ENCODE assay signal across 25 cellular contexts in genomic region chr11:115958089-115959000, GRCh38.
A peak's percentile ranks its signal among the peaks of the same experiment; 100 is the strongest.
DNase-seq lines count a peak whose midpoint lies in the region; ATAC-seq and TF ChIP-seq lines count a peak whose summit lies in the region.
"Had no signal": no experiment of that assay in that cellular context is flagged by ENCODE, and none has a peak within 500 bp of the region (broad histone marks: within the 10 kb centered on the region; RNA-seq: fewer than 3 reads in every experiment).

No MANE protein-coding gene starts in this region.

- H4K5ac ChIP-seq in H9 (ENCODE audit: insufficient read length, low read depth, low read length) (no peak overlapping the region), mesendoderm (ENCODE audit: low read length) (no peak overlapping the region)

- no peak overlapping the region for H3T11ph ChIP-seq in H9 (ENCODE audit: low read length)

- no peak overlapping the region for H2BK120ac ChIP-seq in H9 (ENCODE audit: low read depth, low read length, poor library complexity, severe bottlenecking)
- no peak overlapping the region for H2BK120ac ChIP-seq in mesendoderm (ENCODE audit: low read depth, low read length)

- H3K4me3 ChIP-seq in mesendoderm (ENCODE audit: low read length): no peak overlapping the region
- H3K4me3 ChIP-seq in esophagus squamous epithelium: no peak overlapping the region
- H3K4me3 ChIP-seq: gastrocnemius medialis, HAP-1, sigmoid colon, stomach, tibial artery had no signal

- H3K56ac ChIP-seq in H9 (ENCODE audit: insufficient read length, low read depth, low read length) (no peak overlapping the region), mesendoderm (ENCODE audit: low read length) (no peak overlapping the region)

- H3K4ac ChIP-seq in H9 (ENCODE audit: low read depth, low read length) (no peak overlapping the region), mesendoderm (ENCODE audit: low read depth, low read length) (no peak overlapping the region)

- no peak overlapping the region for H3K18ac ChIP-seq in H9 (ENCODE audit: insufficient read length, low read depth, low read length)
- H3K18ac ChIP-seq in mesendoderm (ENCODE audit: low read length): no peak overlapping the region

- H2BK15ac ChIP-seq in H9 (ENCODE audit: low read depth, low read length) (no peak overlapping the region), mesendoderm (replicated peaks; ENCODE audit: low read depth) (no peak overlapping the region)

- H3K36me3 ChIP-seq in mesendoderm (ENCODE audit: control insufficient read depth, insufficient read depth, low read length) (no peaks in the 10 kb centered on the region), esophagus squamous epithelium (no peaks in the 10 kb centered on the region)
- H3K36me3 ChIP-seq: gastrocnemius medialis, HAP-1, sigmoid colon, stomach, tibial artery had no signal

- peak overlapping the region in 1 of 3 experiments; percentile 72; a peak in 3 of 7 replicates for H3K27ac Mint-ChIP-seq in H9
- H3K27ac Mint-ChIP-seq: activated T-helper 1 cell treated with anti-CD3 and anti-CD28 coated beads, Interleukin-12 subunit alpha, Interleukin-12 subunit beta, Interleukin-2, Interleukin-4 antibody, amounts not matched to agents 30 ng/mL and 10 ng/mL and 1 ng/mL, durations not matched to agents 14 hours and 24 hours and 36 hours; natural killer cell had no signal

- no peak overlapping the region for H2BK20ac ChIP-seq in H9 (ENCODE audit: low read depth, low read length, poor library complexity, severe bottlenecking)

- no peak overlapping the region for H2BK12ac ChIP-seq in H9 (ENCODE audit: insufficient read length, low read depth, low read length)

- whole genome bisulfite sequencing in H9 (ENCODE audit: extremely low coverage, insufficient read length, low lambda C conversion rate): no CpG with 5 or more reads among the region's 20 CpGs
- WGBS in mesendoderm (ENCODE audit: extremely low coverage, insufficient coverage, low lambda C conversion rate): no CpG with 5 or more reads among the region's 20 CpGs
- WGBS in esophagus squamous epithelium, 2 donors: 72 to 80% methylated on average over 7 to 16 of the region's 20 CpGs

- intact Hi-C loops in esophagus squamous epithelium (cut with DNase I): no loop called here

- H2BK5ac ChIP-seq in H9 (ENCODE audit: insufficient read length, low read length): no peak overlapping the region
- H2BK5ac ChIP-seq in mesendoderm (ENCODE audit: low read length): no peak overlapping the region

- H3K23me2 ChIP-seq in H9 (ENCODE audit: insufficient read length, low read depth, low read length, poor library complexity, severe bottlenecking): no peaks in the 10 kb centered on the region

- H3K4me1 Mint-ChIP-seq in H9: peaks cover 13 to 37% of the 10 kb centered on the region in 2 experiments
- H3K4me1 Mint-ChIP-seq: natural killer cell had no signal

- H2AK5ac ChIP-seq in H9 (ENCODE audit: insufficient read length, low read length) (no peak overlapping the region), mesendoderm (ENCODE audit: low read length) (no peak overlapping the region)

- no peaks in the 10 kb centered on the region for H4K20me1 ChIP-seq in H9 (ENCODE audit: control insufficient read depth, insufficient read depth, insufficient read length)

- no peak overlapping the region for H3K27ac ChIP-seq in H9 (ENCODE audit: insufficient read length, low read depth, low read length)
- no peak overlapping the region for H3K27ac ChIP-seq in mesendoderm (ENCODE audit: low read depth, low read length)
- H3K27ac ChIP-seq in esophagus squamous epithelium: no peak overlapping the region
- H3K27ac ChIP-seq: C4-2B, gastrocnemius medialis, RWPE1, sigmoid colon, stomach, tibial artery had no signal

- DNase-seq in DMS153 treated with DMSO at 0.1 percent for 48 hours (lab: John Stamatoyannopoulos, UW; ENCODE audit: unreplicated experiment) (peak; percentile 76), H9 (peak; percentile 50), SHP77 (lab: John Stamatoyannopoulos, UW) (peak; percentile 84 to 85), mesendoderm (peak; percentile 25), esophagus squamous epithelium (lab: John Stamatoyannopoulos, UW) (no peak), kidney tubule cell (ENCODE audit: low spot score) (no peak)
- DNase-seq: activated CD4-positive, alpha-beta T cell treated with anti-CD3 and anti-CD28 coated beads for 48 hours; activated naive CD4-positive, alpha-beta T cell treated with anti-CD3 and anti-CD28 coated beads, Interleukin-2, amount 50 U/mL, for 16 hours; cortex of kidney; gastrocnemius medialis; GF-D8; hypothalamus; islet precursor cell; natural killer cell; NCI-H2107; sigmoid colon; stomach; T-helper 2 cell; tibial artery had no signal

- no peaks in the 10 kb centered on the region; the same call in 1 of the 2 replicates for H3K4me1 ChIP-seq in H9 (ENCODE audit: insufficient read depth, low read length)
- no peaks in the 10 kb centered on the region for H3K4me1 ChIP-seq in mesendoderm (ENCODE audit: control insufficient read depth, low read depth, low read length)
- H3K4me1 ChIP-seq in esophagus squamous epithelium: peaks cover 0 to 20% (median 0%) of the 10 kb centered on the region in 3 donors
- H3K4me1 ChIP-seq: gastrocnemius medialis, tibial artery had no signal

- H3K14ac ChIP-seq in H9 (ENCODE audit: insufficient read depth, low read length): peak overlapping the region; percentile 67

- no peak overlapping the region for H4K8ac ChIP-seq in H9 (replicated peaks; ENCODE audit: insufficient read length, low read depth, low read length)
- H4K8ac ChIP-seq in mesendoderm (ENCODE audit: low read depth, low read length): no peak overlapping the region

- H3K9me3 ChIP-seq in H9 (ENCODE audit: control insufficient read depth, low read depth, low read length) (no peaks in the 10 kb centered on the region), esophagus squamous epithelium (no peaks in the 10 kb centered on the region)
- H3K9me3 ChIP-seq: gastrocnemius medialis, HAP-1, sigmoid colon, SK-N-SH, stomach, tibial artery had no signal

- H3K27me3 ChIP-seq in H9 (ENCODE audit: insufficient read depth, low read length) (no peaks in the 10 kb centered on the region), mesendoderm (ENCODE audit: insufficient read depth, low read length, poor library complexity) (no peaks in the 10 kb centered on the region), esophagus squamous epithelium (peaks cover 0 to 37% (median 0%) of the 10 kb centered on the region in 4 donors)
- H3K27me3 ChIP-seq: sigmoid colon had no signal

- no peak for ATAC-seq in GM21786 (IDR thresholded peaks at IDR 0.05; ENCODE audit: unreplicated experiment)
- ATAC-seq: gastrocnemius medialis had no signal

- H3K23ac ChIP-seq in H9 (ENCODE audit: insufficient read length, low read depth, low read length) (no peak overlapping the region), mesendoderm (ENCODE audit: low read length) (no peak overlapping the region)

- H3K9ac ChIP-seq in H9 (ENCODE audit: extremely low read depth, insufficient read length, low read length) (no peak overlapping the region), mesendoderm (ENCODE audit: low read length) (no peak overlapping the region)
- H3K9ac ChIP-seq: SK-N-SH had no signal

- H3K36me3 Mint-ChIP-seq in H9 (ENCODE audit: insufficient read depth in 1 of 3, low read depth in 3 of 3): no peaks in the 10 kb centered on the region
- H3K36me3 Mint-ChIP-seq: natural killer cell had no signal

- peak; percentile 23; the same call in 2 of the 3 replicates for TF ChIP-seq CTCF in H9 (conservative IDR thresholded peaks at IDR 0.05)
- no peak for TF ChIP-seq CTCF in esophagus squamous epithelium (IDR thresholded peaks at IDR 0.05)

- peaks cover 41% of the 10 kb centered on the region for H3K27me3 Mint-ChIP-seq in H9 (ENCODE audit: low read depth)

- no peak overlapping the region for H2AFZ ChIP-seq in H9 (ENCODE audit: low read length)

- H3K79me1 ChIP-seq in H9 (ENCODE audit: insufficient read depth, low read depth, low read length, poor library complexity, severe bottlenecking) (no peaks in the 10 kb centered on the region), mesendoderm (ENCODE audit: low read length) (no peaks in the 10 kb centered on the region)

- no peak overlapping the region for H4K91ac ChIP-seq in H9 (ENCODE audit: insufficient read length, low read depth, low read length)

- no peaks in the 10 kb centered on the region for H3K79me2 ChIP-seq in H9 (ENCODE audit: insufficient read depth, low read length)
- H3K79me2 ChIP-seq in mesendoderm (ENCODE audit: control insufficient read depth, insufficient read depth, low read length): no peaks in the 10 kb centered on the region

- H3K4me3 Mint-ChIP-seq in H9: no peak overlapping the region
- H3K4me3 Mint-ChIP-seq: activated T-helper 1 cell treated with anti-CD3 and anti-CD28 coated beads, Interleukin-12 subunit alpha, Interleukin-12 subunit beta, Interleukin-2, Interleukin-4 antibody, amounts not matched to agents 30 ng/mL and 10 ng/mL and 1 ng/mL, durations not matched to agents 14 hours and 24 hours and 36 hours; natural killer cell had no signal

- no peaks in the 10 kb centered on the region; a peak in 1 of 5 replicates for H3K9me3 Mint-ChIP-seq in H9
- H3K9me3 Mint-ChIP-seq: activated T-helper 1 cell treated with anti-CD3 and anti-CD28 coated beads, Interleukin-12 subunit alpha, Interleukin-12 subunit beta, Interleukin-2, Interleukin-4 antibody, amounts not matched to agents 30 ng/mL and 10 ng/mL and 1 ng/mL, durations not matched to agents 14 hours and 24 hours and 36 hours; natural killer cell had no signal

- no peak for TF ChIP-seq POLR2A in esophagus squamous epithelium (IDR thresholded peaks at IDR 0.05)

- H3K4me2 ChIP-seq in H9 (ENCODE audit: insufficient read depth, insufficient read length, low read length): no peak overlapping the region
- no peak overlapping the region for H3K4me2 ChIP-seq in mesendoderm (ENCODE audit: low read length)
- H3K4me2 ChIP-seq: SK-N-SH had no signal

Comparison
In these comparisons a context has a peak if more than half of its experiments do, and no peak if none do; other contexts are left out.
1. DNase-seq: peak in DMS153 treated with DMSO at 0.1 percent for 48 hours (single experiment), H9 (single experiment), SHP77 (2 of 2) and mesendoderm (single experiment); none in esophagus squamous epithelium (single experiment) and kidney tubule cell (single experiment).